ENCODE assay signal across 8 cellular contexts in genomic region chr15:101489633-101490407, GRCh38. TPM values are rescaled to one million over a fixed set of nuclear protein-coding genes. Genes with fewer than 3 reads are reported as not detected.
DNase-seq lines count a peak whose midpoint lies in the region; ATAC-seq, FAIRE-seq and TF ChIP-seq lines count a peak whose summit lies in the region.

Gene PCSK6 (minus strand): TSS chr15:101489707. CDS start chr15:101489670, 37 bp downstream.

- no peak within 1 kb of the TSS for H3K4me3 ChIP-seq in PC-3 (ENCODE audit: low read length)
- peak within 1 kb of the TSS; percentile 43 for H3K4me3 ChIP-seq in neuron (ENCODE audit: low read length)

- BruUV-seq in PC-3 (replicated peaks; lab: Mats Ljungman, UMichigan) = no TSS peak

- H3K27me3 Mint-ChIP-seq in activated CD4-positive, alpha-beta memory T cell treated with anti-CD3 and anti-CD28 coated beads for 36 hours = peaks cover 40% of the 10 kb centered on the region

- H3K9me3 Mint-ChIP-seq in activated CD4-positive, alpha-beta memory T cell treated with anti-CD3 and anti-CD28 coated beads for 36 hours = no peaks in the 10 kb centered on the region

- H3K4me1 ChIP-seq in PC-3 (ENCODE audit: insufficient read depth, low read length) (no peaks in the 10 kb centered on the region), neuron (ENCODE audit: insufficient read depth, low read length) (peaks cover 4% of the 10 kb centered on the region)

- POLR2A ChIA-PET in PC-3 (lab: Charles Lee; ENCODE audit: unreplicated experiment) = no interaction called here
- POLR2A ChIA-PET in activated CD4-positive, alpha-beta memory T cell treated with anti-CD3 and anti-CD28 coated beads for 36 hours (lab: Charles Lee) = no interaction called here

- no peak within 1 kb of the TSS for H3K4me3 Mint-ChIP-seq in activated CD4-positive, alpha-beta memory T cell treated with anti-CD3 and anti-CD28 coated beads for 36 hours

- peak within 1 kb of the TSS; percentile 59; the same call in 1 of the 2 replicates for H3K4me2 ChIP-seq in PC-3 (ENCODE audit: low read length)

- in situ Hi-C loops in GM13976 (cut with MboI; ENCODE audit: low sequenced_read_pairs, unreplicated experiment) = loop anchor here (10.0 kb wide), 1 partner anchor 195 kb away; the partner anchor contains the start of gene SNRPA1

- H3K9me3 ChIP-seq in PC-3 (ENCODE audit: low read length) (no peaks in the 10 kb centered on the region), neuron (ENCODE audit: low read length) (peaks cover 7% of the 10 kb centered on the region)

- H3K36me3 ChIP-seq in PC-3 (ENCODE audit: low read depth, low read length) (no peaks in the 10 kb centered on the region), neuron (ENCODE audit: insufficient read depth, low read length) (no peaks in the 10 kb centered on the region)

- no peaks in the 10 kb centered on the region for H3K79me2 ChIP-seq in PC-3 (ENCODE audit: low read length)

- DNase-seq in GM13976 (ENCODE audit: low spot score) (peak; percentile 66), PC-3 (no peak), frontal cortex (ENCODE audit: low spot score in 2 of 2) (peak; percentile 74 to 90), NCI-H187 treated with DMSO at 0.1 percent for 48 hours (lab: John Stamatoyannopoulos, UW) (no peak), OCI-M2 (lab: John Stamatoyannopoulos, UW; ENCODE audit: unreplicated experiment) (no peak)
- no peak for DNase-seq in activated CD4-positive, alpha-beta memory T cell treated with anti-CD3 and anti-CD28 coated beads for 36 hours
- DNase-seq in stimulated activated naive CD4-positive, alpha-beta T cell (lab: John Stamatoyannopoulos, UW) = no peak

- CTCF ChIA-PET in PC-3 (lab: Charles Lee) = no interaction called here
- CTCF ChIA-PET in activated CD4-positive, alpha-beta memory T cell treated with anti-CD3 and anti-CD28 coated beads for 36 hours (lab: Charles Lee) = interaction anchor here (1.3 kb wide), 1 partner anchor 12 kb away, joined by 3 read pairs; no protein-coding TSS in a partner anchor

- H2AFZ ChIP-seq in PC-3 (ENCODE audit: low read length) = no peak within 1 kb of the TSS
- no peak within 1 kb of the TSS for H2AFZ ChIP-seq in neuron (ENCODE audit: low read depth, low read length)

- FAIRE-seq in frontal cortex (lab: Jason Lieb, UNC) = no peak

- peaks cover 2% of the 10 kb centered on the region for H3K4me1 Mint-ChIP-seq in activated CD4-positive, alpha-beta memory T cell treated with anti-CD3 and anti-CD28 coated beads for 36 hours (ENCODE audit: low read depth)

- H3K27ac Mint-ChIP-seq in activated CD4-positive, alpha-beta memory T cell treated with anti-CD3 and anti-CD28 coated beads for 36 hours = no peak within 1 kb of the TSS

- H3F3A ChIP-seq in PC-3 (ENCODE audit: low read length, unreplicated experiment) = no peaks in the 10 kb centered on the region

- H3K27ac ChIP-seq in PC-3 (ENCODE audit: low read length) = no peak within 1 kb of the TSS

- TF ChIP-seq CTCF in GM13976 (IDR thresholded peaks at IDR 0.05; ENCODE audit: borderline replicate concordance, control extremely low read depth, extremely low read depth, insufficient read depth, missing control alignments) (no peak), PC-3 (conservative IDR thresholded peaks at IDR 0.05; ENCODE audit: low read depth, low read length) (no peak)

- no peak for ATAC-seq in PC-3

- H3K36me3 Mint-ChIP-seq in activated CD4-positive, alpha-beta memory T cell treated with anti-CD3 and anti-CD28 coated beads for 36 hours = no peaks in the 10 kb centered on the region

- intact Hi-C loops in PC-3 (cut with micrococcal nuclease) = no loop called here
- intact Hi-C loops in activated CD4-positive, alpha-beta memory T cell treated with anti-CD3 and anti-CD28 coated beads for 36 hours (cut with micrococcal nuclease) = no loop called here

- no peak within 1 kb of the TSS for H3K9ac ChIP-seq in PC-3 (ENCODE audit: low read length)

- peaks cover 25% of the 10 kb centered on the region for H3K27me3 ChIP-seq in PC-3 (ENCODE audit: low read length)
- H3K27me3 ChIP-seq in neuron (ENCODE audit: insufficient read depth, low read length) = no peaks in the 10 kb centered on the region

- no peaks in the 10 kb centered on the region for H3K9me2 ChIP-seq in PC-3 (replicated peaks; ENCODE audit: low read length)

- no peaks in the 10 kb centered on the region for H4K20me1 ChIP-seq in PC-3 (ENCODE audit: low read length)

RNA-seq across cellular contexts. Expression of gene PCSK6, which starts in this region (rescaled TPM):
- 2.7 and 3.7 TPM in 2 replicates for total RNA-seq in PC-3 (2014; rRNA removed)
- 18.3 TPM for total RNA-seq in frontal cortex
- total RNA-seq in activated CD4-positive, alpha-beta memory T cell treated with anti-CD3 and anti-CD28 coated beads for 36 hours = under 1 TPM; 0.24 to 0.58 TPM

Comparison
In these comparisons a context has a peak if more than half of its experiments do, and no peak if none do; other contexts are left out.
1. DNase-seq: peak in GM13976 (single experiment) and frontal cortex (2 of 2); none in PC-3 (single experiment), NCI-H187 treated with DMSO at 0.1 percent for 48 hours (single experiment), activated CD4-positive, alpha-beta memory T cell treated with anti-CD3 and anti-CD28 coated beads for 36 hours (single experiment), OCI-M2 (single experiment) and stimulated activated naive CD4-positive, alpha-beta T cell (0 of 6).